1 cellular context compared by ENCODE assay signal in genomic region chr19:5961969-5962945, GRCh38.
A peak's percentile ranks its signal among the peaks of the same experiment; 100 is the strongest.
TF ChIP-seq lines count a peak whose summit lies in the region.

No MANE protein-coding gene starts in this region.

TF ChIP-seq in HepG2, 621 proteins besides CTCF, POLR2A, EP300 and RAD21 (continued from another document and continues in another):
- peak; percentile 31; the same call in 1 of the 2 replicates for TF ChIP-seq ZNF646 (CRISPR knock-in tag; IDR thresholded peaks at IDR 0.05)
- TF ChIP-seq PRMT3 (CRISPR knock-in tag; IDR thresholded peaks at IDR 0.05; ENCODE audit: borderline replicate concordance, low read depth): 0 out of 2 replicates have a peak, but pooled peaks have one; percentile 60
- peak; percentile 85; the same call in 1 of the 2 replicates for TF ChIP-seq ZSCAN25 (CRISPR knock-in tag; IDR thresholded peaks at IDR 0.05)
- peak; percentile 60 for TF ChIP-seq RBM22 (optimal IDR thresholded peaks at IDR 0.05; ENCODE audit: low read length)
- 0 out of 4 replicates have a peak, but pooled peaks of 1 of the 2 experiments have one; percentile 37 for TF ChIP-seq NR2F1 (CRISPR knock-in tag; IDR thresholded peaks at IDR 0.05)
- TF ChIP-seq PBX3 (CRISPR knock-in tag; IDR thresholded peaks at IDR 0.05; ENCODE audit: borderline replicate concordance): no peak
- TF ChIP-seq SKI (IDR thresholded peaks at IDR 0.05; ENCODE audit: partially characterized antibody): peak; percentile 74
- no peak for TF ChIP-seq EHMT2 (IDR thresholded peaks at IDR 0.05; ENCODE audit: borderline replicate concordance, low read depth, low read length)
- peak; percentile 91 for TF ChIP-seq ZNF18 (CRISPR knock-in tag; IDR thresholded peaks at IDR 0.05; ENCODE audit: insufficient replicate concordance)
- no peak; the same call in none of the 2 replicates for TF ChIP-seq POLR2G (IDR thresholded peaks at IDR 0.05; ENCODE audit: low read depth, low read length)
- TF ChIP-seq JUND (CRISPR knock-in tag; IDR thresholded peaks at IDR 0.05): peak; percentile 47; the same call in 1 of the 2 replicates
- TF ChIP-seq ZNF724P (CRISPR knock-in tag; IDR thresholded peaks at IDR 0.05; ENCODE audit: borderline replicate concordance): peak; percentile 75; the same call in 1 of the 2 replicates
- TF ChIP-seq PCBP2 (optimal IDR thresholded peaks at IDR 0.05; ENCODE audit: low read depth, low read length, poor library complexity, severe bottlenecking): no peak
- TF ChIP-seq TAF15 (IDR thresholded peaks at IDR 0.05; ENCODE audit: low read depth, low read length, poor library complexity, severe bottlenecking): no peak
- peak; percentile 80 for TF ChIP-seq ZMYM3 (CRISPR knock-in tag; IDR thresholded peaks at IDR 0.05)
- peak; percentile 82 for TF ChIP-seq TFDP2 (CRISPR knock-in tag; IDR thresholded peaks at IDR 0.05)
- TF ChIP-seq TAF1 (CRISPR knock-in tag; IDR thresholded peaks at IDR 0.05): peak; percentile 51; the same call in 1 of the 2 replicates
- TF ChIP-seq ZNF562 (CRISPR knock-in tag; IDR thresholded peaks at IDR 0.05; ENCODE audit: borderline replicate concordance): no peak
- peak; percentile 88 for TF ChIP-seq ZNF331 (CRISPR knock-in tag; IDR thresholded peaks at IDR 0.05)
- TF ChIP-seq ZNF639 (CRISPR knock-in tag; conservative IDR thresholded peaks at IDR 0.05): peak; percentile 34
- TF ChIP-seq ZNF770 (CRISPR knock-in tag; IDR thresholded peaks at IDR 0.05): no peak
- TF ChIP-seq CBFB (CRISPR knock-in tag; IDR thresholded peaks at IDR 0.05): peak; percentile 15; the same call in 1 of the 2 replicates
- TF ChIP-seq ZNF781 (CRISPR knock-in tag; IDR thresholded peaks at IDR 0.05; ENCODE audit: borderline replicate concordance, not compliant biosample characterization): no peak
- TF ChIP-seq CENPX (CRISPR knock-in tag; IDR thresholded peaks at IDR 0.05): no peak
- TF ChIP-seq ZNF121 (CRISPR knock-in tag; IDR thresholded peaks at IDR 0.05): no peak
- peak; percentile 98 for TF ChIP-seq HDAC1 (CRISPR knock-in tag; IDR thresholded peaks at IDR 0.05)
- peak; percentile 97 for TF ChIP-seq ZNF232 (CRISPR knock-in tag; IDR thresholded peaks at IDR 0.05; ENCODE audit: borderline replicate concordance)
- peak; percentile 94 for TF ChIP-seq FOXP1 (IDR thresholded peaks at IDR 0.05)
- TF ChIP-seq FOXP1 (CRISPR knock-in tag; IDR thresholded peaks at IDR 0.05): peak; percentile 99
- TF ChIP-seq MATR3 (CRISPR knock-in tag; IDR thresholded peaks at IDR 0.05): no peak
- no peak for TF ChIP-seq ZNF326 (CRISPR knock-in tag; IDR thresholded peaks at IDR 0.05; ENCODE audit: borderline replicate concordance)
- peak; percentile 89; the same call in 1 of the 2 replicates for TF ChIP-seq ZBTB20 (CRISPR knock-in tag; IDR thresholded peaks at IDR 0.05; ENCODE audit: borderline replicate concordance, low read depth)
- peak; percentile 97 for TF ChIP-seq SMAD1 (CRISPR knock-in tag; IDR thresholded peaks at IDR 0.05; ENCODE audit: borderline replicate concordance, low read depth)
- TF ChIP-seq ZNF574 (CRISPR knock-in tag; IDR thresholded peaks at IDR 0.05): peak; percentile 91
- peak; percentile 52; the same call in 1 of the 2 replicates for TF ChIP-seq SIX1 (CRISPR knock-in tag; IDR thresholded peaks at IDR 0.05; ENCODE audit: borderline replicate concordance)
- TF ChIP-seq TRIM22 (IDR thresholded peaks at IDR 0.05): no peak
- 0 out of 2 replicates have a peak, but pooled peaks have one; percentile 38 for TF ChIP-seq RCOR2 (CRISPR knock-in tag; IDR thresholded peaks at IDR 0.05)
- no peak; the same call in 1 of the 2 replicates for TF ChIP-seq ZNF136 (CRISPR knock-in tag; IDR thresholded peaks at IDR 0.05; ENCODE audit: low read depth)
- peak; percentile 81 for TF ChIP-seq ASH2L (IDR thresholded peaks at IDR 0.05; ENCODE audit: insufficient read length, low read depth, low read length)
- TF ChIP-seq ZNF446 (CRISPR knock-in tag; IDR thresholded peaks at IDR 0.05): no peak
- TF ChIP-seq ATF3 (CRISPR knock-in tag; IDR thresholded peaks at IDR 0.05): 0 out of 2 replicates have a peak, but pooled peaks have one; percentile 7
- TF ChIP-seq TGIF2 (CRISPR knock-in tag; IDR thresholded peaks at IDR 0.05): peak; percentile 81; the same call in 1 of the 2 replicates
